Comparison of ENCODE assay signal across 1 cellular context in the genomic region with DNA sequence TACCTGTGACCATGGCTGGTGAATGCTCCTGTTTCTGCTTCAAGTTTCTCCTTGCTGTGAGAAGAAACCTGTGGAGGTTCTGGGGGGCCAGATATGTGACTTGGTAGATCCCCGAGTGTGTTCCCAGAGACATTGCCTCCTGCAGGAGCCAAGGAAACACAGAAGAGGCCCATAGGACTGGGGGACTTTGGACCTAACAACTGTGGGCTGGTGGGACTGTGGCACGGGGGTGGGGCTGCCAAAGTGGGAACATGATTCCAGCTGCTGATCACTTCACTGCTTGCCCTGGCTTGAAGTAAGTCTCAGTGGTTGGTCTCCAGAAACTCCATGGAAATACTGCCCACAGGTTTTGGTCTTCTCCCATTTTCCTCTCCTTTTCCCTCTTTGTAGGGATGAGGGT.
A peak's percentile ranks its signal among the peaks of the same experiment; 100 is the strongest.
TF ChIP-seq lines count a peak whose summit lies in the region.

No MANE protein-coding gene starts in this region.

TF ChIP-seq in HEK293, 187 proteins besides CTCF, POLR2A, EP300 and RAD21 (continued from another document):
- TF ChIP-seq, protein P1, sequence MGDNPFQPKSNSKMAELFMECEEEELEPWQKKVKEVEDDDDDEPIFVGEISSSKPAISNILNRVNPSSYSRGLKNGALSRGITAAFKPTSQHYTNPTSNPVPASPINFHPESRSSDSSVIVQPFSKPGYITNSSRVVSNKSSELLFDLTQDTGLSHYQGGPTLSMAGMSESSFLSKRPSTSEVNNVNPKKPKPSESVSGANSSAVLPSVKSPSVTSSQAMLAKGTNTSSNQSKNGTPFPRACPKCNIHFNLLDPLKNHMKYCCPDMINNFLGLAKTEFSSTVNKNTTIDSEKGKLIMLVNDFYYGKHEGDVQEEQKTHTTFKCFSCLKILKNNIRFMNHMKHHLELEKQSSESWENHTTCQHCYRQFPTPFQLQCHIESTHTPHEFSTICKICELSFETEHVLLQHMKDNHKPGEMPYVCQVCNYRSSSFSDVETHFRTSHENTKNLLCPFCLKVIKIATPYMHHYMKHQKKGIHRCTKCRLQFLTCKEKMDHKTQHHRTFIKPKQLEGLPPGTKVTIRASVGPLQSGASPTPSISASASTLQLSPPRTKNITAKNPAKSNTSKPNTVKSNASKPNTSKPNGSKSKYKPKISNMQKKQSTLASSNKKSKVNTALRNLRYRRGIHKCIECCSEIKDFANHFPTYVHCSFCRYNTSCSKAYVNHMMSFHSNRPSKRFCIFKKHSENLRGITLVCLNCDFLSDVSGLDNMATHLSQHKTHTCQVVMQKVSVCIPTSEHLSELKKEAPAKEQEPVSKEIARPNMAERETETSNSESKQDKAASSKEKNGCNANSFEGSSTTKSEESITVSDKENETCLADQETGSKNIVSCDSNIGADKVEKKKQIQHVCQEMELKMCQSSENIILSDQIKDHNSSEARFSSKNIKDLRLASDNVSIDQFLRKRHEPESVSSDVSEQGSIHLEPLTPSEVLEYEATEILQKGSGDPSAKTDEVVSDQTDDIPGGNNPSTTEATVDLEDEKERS (tag by site-specific recombination; IDR thresholded peaks at IDR 0.05), result no peak
- 0 out of 2 replicates have a peak, but pooled peaks have one; percentile 17 for TF ChIP-seq ZFHX2 (tag by site-specific recombination; conservative IDR thresholded peaks at IDR 0.05)
